Comparison of ENCODE assay signal across 8 cellular contexts in genomic region chr1:32199043-32199716, GRCh38. TPM values are rescaled to one million over a fixed set of nuclear protein-coding genes. Genes with fewer than 3 reads are reported as not detected.
DNase-seq lines count a peak whose midpoint lies in the region; ATAC-seq and TF ChIP-seq lines count a peak whose summit lies in the region.
"Had no signal": no experiment of that assay in that cellular context is flagged by ENCODE, and none has a peak within 500 bp of the region (broad histone marks: within the 10 kb centered on the region; RNA-seq: fewer than 3 reads in every experiment).

No MANE protein-coding gene starts in this region.

- peak overlapping the region in 10 of 12 donors; percentile 78 to 93 (median 86) for H3K27ac ChIP-seq in heart left ventricle
- peak overlapping the region; percentile 25 for H3K27ac ChIP-seq in right cardiac atrium (ENCODE audit: low read length)
- H3K27ac ChIP-seq in tibial nerve = peak overlapping the region in 3 of 4 donors; percentile 70 to 95 (median 87)

- intact Hi-C loops in heart left ventricle (cut with DNase I) (no loop called here), left ventricle myocardium superior (cut with micrococcal nuclease) (no loop called here), right cardiac atrium (cut with DNase I) (no loop called here)

- TF ChIP-seq POLR2A in heart left ventricle (IDR thresholded peaks at IDR 0.05) = no peak
- TF ChIP-seq POLR2A in tibial nerve (IDR thresholded peaks at IDR 0.05) = no peak

- 52 to 66% (median 55%) methylated on average over 4 of the region's 4 CpGs for WGBS in heart left ventricle, 4 donors
- 54% methylated on average over 4 of the region's 4 CpGs for WGBS in right cardiac atrium
- whole genome bisulfite sequencing in tibial nerve, 2 donors = 59 to 64% methylated on average over 3 to 4 of the region's 4 CpGs

- no peak for TF ChIP-seq CTCF in heart left ventricle (IDR thresholded peaks at IDR 0.05)
- TF ChIP-seq CTCF in tibial nerve (IDR thresholded peaks at IDR 0.05) = no peak

- no peaks in the 10 kb centered on the region for H3K9me3 ChIP-seq in heart left ventricle
- no peaks in the 10 kb centered on the region for H3K9me3 ChIP-seq in right cardiac atrium (ENCODE audit: control insufficient read depth, low read length)
- no peaks in the 10 kb centered on the region for H3K9me3 ChIP-seq in tibial nerve

- H3K4me3 ChIP-seq in heart left ventricle (peak overlapping the region in 3 of 12 donors; percentile 70 to 76 (median 71)), right cardiac atrium (ENCODE audit: low read length) (no peak overlapping the region), tibial nerve (no peak overlapping the region)

- ATAC-seq in heart left ventricle = no peak
- ATAC-seq in left ventricle myocardium superior = no peak
- no peak for ATAC-seq in right cardiac atrium
- no peak for ATAC-seq in HG03139 (IDR thresholded peaks at IDR 0.05; ENCODE audit: unreplicated experiment)

- DNase-seq in heart left ventricle = no peak
- no peak for DNase-seq in left ventricle myocardium superior
- peak in 1 of 3 donors; percentile 27 for DNase-seq in right cardiac atrium
- DNase-seq in tibial nerve (ENCODE audit: low spot score in 2 of 2) = no peak
- DNase-seq in A172 (ENCODE audit: low spot score) = no peak
- DNase-seq: activated T-cell treated with anti-CD3 and anti-CD28 coated beads, Interleukin-2, amount 50 U/mL, for 48 hours had no signal

- no peaks in the 10 kb centered on the region for H3K27me3 ChIP-seq in heart left ventricle
- no peaks in the 10 kb centered on the region for H3K27me3 ChIP-seq in right cardiac atrium (ENCODE audit: control insufficient read depth, insufficient read depth)
- H3K27me3 ChIP-seq in tibial nerve = no peaks in the 10 kb centered on the region

- no peak for TF ChIP-seq EP300 in tibial nerve (IDR thresholded peaks at IDR 0.05)

- peaks cover 2 to 47% (median 39%) of the 10 kb centered on the region in 9 donors for H3K36me3 ChIP-seq in heart left ventricle
- peaks cover 3 to 40% (median 9%) of the 10 kb centered on the region in 3 donors for H3K36me3 ChIP-seq in tibial nerve

- H3K4me1 ChIP-seq in heart left ventricle (peaks cover 5 to 48% (median 24%) of the 10 kb centered on the region in 12 donors), right cardiac atrium (ENCODE audit: control insufficient read depth, insufficient read depth, low read length) (peaks cover 15% of the 10 kb centered on the region), tibial nerve (peaks cover 0 to 30% (median 14%) of the 10 kb centered on the region in 4 donors)

RNA-seq across cellular contexts. Expression of gene CCDC28B, which starts 1.2 kb away (rescaled TPM):
- total RNA-seq in heart left ventricle (10 to 100 TPM; 12.5 to 23.7 (median 16.5) TPM), left ventricle myocardium superior (33.2 TPM), right cardiac atrium (10 to 100 TPM in 3 of 4 donors, 1 to 10 TPM in 1; 8.0 to 18.4 (median 14.5) TPM), tibial nerve (10 to 100 TPM in 1 of 4 donors, 1 to 10 TPM in 3; 2.7 to 12.0 (median 6.2) TPM)
- polyA plus RNA-seq in heart left ventricle (10 to 100 TPM; 19.0 to 40.2 TPM), right cardiac atrium (26.9 TPM)
- 5.7 and 9.1 TPM in 2 replicates for total RNA-seq in A172 (2014; rRNA removed; shearing (Covaris generic))

RNA-seq across cellular contexts. Expression of gene IQCC, which starts 6.3 kb away (rescaled TPM):
- total RNA-seq in heart left ventricle = 1 to 10 TPM in 2 of 9 donors, under 1 TPM in 7; 0.56 to 1.9 (median 0.74) TPM
- under 1 TPM; 0.83 to 0.95 TPM for polyA plus RNA-seq in heart left ventricle
- 0.92 TPM for total RNA-seq in left ventricle myocardium superior
- total RNA-seq in right cardiac atrium = 1 to 10 TPM in 3 of 4 donors, under 1 TPM in 1; 0.81 to 1.5 (median 1.5) TPM
- polyA plus RNA-seq in right cardiac atrium = 1.00 TPM
- 1 to 10 TPM; 2.4 to 4.7 (median 3.7) TPM for total RNA-seq in tibial nerve
- 0.45 TPM in 1 of 2 replicates, not detected in the other for total RNA-seq in A172 (2014; rRNA removed; shearing (Covaris generic))

RNA-seq across cellular contexts. Expression of gene DCDC2B, which starts 9.7 kb away (rescaled TPM):
- total RNA-seq in heart left ventricle (not detected), left ventricle myocardium superior (not detected), right cardiac atrium (not detected), tibial nerve (not detected)
- polyA plus RNA-seq in heart left ventricle (not detected), right cardiac atrium (0.05 TPM)
- total RNA-seq in A172 (2014; rRNA removed; shearing (Covaris generic)) = not detected in 2 replicates
- total RNA-seq: occipital lobe had no signal

RNA-seq across cellular contexts. Expression of gene TXLNA, which starts 19.7 kb away (rescaled TPM):
- total RNA-seq in heart left ventricle (10 to 100 TPM; 13.2 to 35.9 (median 18.6) TPM), left ventricle myocardium superior (16.5 TPM), right cardiac atrium (10 to 100 TPM; 18.5 to 29.4 (median 21.2) TPM), tibial nerve (10 to 100 TPM; 41.4 to 52.0 (median 49.5) TPM)
- polyA plus RNA-seq in heart left ventricle (10 to 100 TPM in 1 of 2 donors, 1 to 10 TPM in 1; 8.7 to 21.5 TPM), right cardiac atrium (13.8 TPM)
- 22.1 and 24.6 TPM in 2 replicates for total RNA-seq in A172 (2014; rRNA removed; shearing (Covaris generic))

RNA-seq across cellular contexts. Expression of gene TMEM234, which starts 23.0 kb away (rescaled TPM):
- total RNA-seq in heart left ventricle (10 to 100 TPM in 6 of 9 donors, 1 to 10 TPM in 3; 8.8 to 19.8 (median 10.8) TPM), left ventricle myocardium superior (7.4 TPM), right cardiac atrium (10 to 100 TPM in 3 of 4 donors, 1 to 10 TPM in 1; 9.1 to 14.4 (median 13.9) TPM), tibial nerve (10 to 100 TPM; 22.5 to 29.0 (median 26.3) TPM)
- polyA plus RNA-seq in heart left ventricle (10 to 100 TPM in 1 of 2 donors, 1 to 10 TPM in 1; 7.7 to 19.4 TPM), right cardiac atrium (13.6 TPM)
- 3.6 and 5.5 TPM in 2 replicates for total RNA-seq in A172 (2014; rRNA removed; shearing (Covaris generic))

Comparison
In these comparisons a context has a peak if more than half of its experiments do, and no peak if none do; other contexts are left out.
1. H3K27ac ChIP-seq: peak in every context shown above with its lines; median percentile 87 in tibial nerve; 86 in heart left ventricle; 25 in right cardiac atrium.